Comparison of ENCODE assay signal across 8 cellular contexts in the genomic region with DNA sequence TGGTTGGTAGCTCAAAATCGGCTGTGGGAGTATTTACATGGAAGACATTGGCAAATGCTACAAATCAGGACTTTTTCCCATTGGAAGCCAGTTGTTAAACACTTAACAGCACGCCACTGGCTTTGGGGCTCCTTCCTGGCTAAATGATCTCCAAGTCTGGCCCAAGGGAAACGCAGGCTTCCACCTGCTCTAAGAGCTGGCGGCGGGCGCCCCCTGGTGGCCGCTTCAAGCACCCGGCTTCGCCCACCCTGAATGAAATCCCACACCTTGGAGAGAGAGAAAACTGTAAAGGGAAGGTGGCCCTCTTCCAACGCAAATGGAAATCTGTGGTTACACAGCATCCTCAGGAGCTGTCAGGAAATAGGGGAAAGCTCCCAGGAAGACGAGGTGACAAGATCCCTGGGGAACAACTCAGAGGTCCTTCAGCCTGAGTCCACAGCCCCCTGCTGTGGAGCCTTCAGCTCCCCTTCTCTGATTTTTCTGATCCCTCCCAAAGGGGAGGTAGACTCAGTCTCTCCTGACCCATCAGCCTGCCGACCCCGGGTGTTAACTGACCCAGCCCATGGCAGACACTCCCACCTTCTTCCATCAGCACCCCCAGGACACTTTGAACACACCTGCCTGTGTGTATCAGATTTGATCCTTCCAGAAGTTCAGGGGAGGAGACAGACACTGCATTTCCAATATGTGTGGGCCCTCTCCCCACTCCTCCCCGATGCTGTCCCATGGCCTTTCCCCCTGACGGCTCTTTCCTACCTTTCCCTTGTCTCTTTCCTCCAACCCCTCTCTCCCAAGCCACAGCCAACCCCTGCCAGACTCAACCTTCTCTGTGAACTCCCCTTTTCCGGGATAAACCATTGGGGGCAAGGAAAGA. TPM values are rescaled to one million over a fixed set of nuclear protein-coding genes. Genes with fewer than 3 reads are reported as not detected.
DNase-seq lines count a peak whose midpoint lies in the region; ATAC-seq and TF ChIP-seq lines count a peak whose summit lies in the region.

No MANE protein-coding gene starts in this region.

- peaks cover 41 to 90% (median 57%) of the 10 kb centered on the region in 10 experiments for H3K4me1 ChIP-seq in BLaER1 treated with 17β-estradiol and CSF1 and Interleukin-3, amounts not matched to agents 10 nM and 100 nM
- H3K4me1 ChIP-seq in PC-9 (replicated peaks; ENCODE audit: insufficient read depth): peaks cover 16% of the 10 kb centered on the region
- peaks cover 0 to 40% (median 17%) of the 10 kb centered on the region in 4 donors for H3K4me1 ChIP-seq in stomach

- H3K4me3 Mint-ChIP-seq in nephron: no peak overlapping the region

- peaks cover 9 to 21% (median 14%) of the 10 kb centered on the region in 11 experiments for H3K9me3 ChIP-seq in BLaER1 treated with 17β-estradiol and CSF1 and Interleukin-3, amounts not matched to agents 10 nM and 100 nM (replicated peaks in 1 of 11)
- no peaks in the 10 kb centered on the region for H3K9me3 ChIP-seq in PC-9 (ENCODE audit: insufficient read depth, low read depth)
- H3K9me3 ChIP-seq in stomach: no peaks in the 10 kb centered on the region

- 9 to 16% (median 12%) methylated on average over 16 of the region's 16 CpGs for WGBS in stomach, 5 donors

- peak overlapping the region in 6 of 11 experiments; percentile 19 to 81 (median 76); a peak in 5 of 22 replicates for H3K27ac ChIP-seq in BLaER1 treated with 17β-estradiol and CSF1 and Interleukin-3, amounts not matched to agents 10 nM and 100 nM
- H3K27ac ChIP-seq in PC-9 (no peak overlapping the region), stomach (no peak overlapping the region)

- peak; percentile 46 for ATAC-seq in GM19452 (IDR thresholded peaks at IDR 0.05; ENCODE audit: unreplicated experiment)

- TF ChIP-seq EP300 in stomach (IDR thresholded peaks at IDR 0.05): no peak

- no peak for TF ChIP-seq POLR2A in stomach (IDR thresholded peaks at IDR 0.05)

- BruUV-seq in PC-9 (replicated peaks; lab: Mats Ljungman, UMichigan): no TSS peak

- peak overlapping the region in 5 of 11 experiments; percentile 2 to 64 (median 15); a peak in 6 of 22 replicates for H3K9ac ChIP-seq in BLaER1 treated with 17β-estradiol and CSF1 and Interleukin-3, amounts not matched to agents 10 nM and 100 nM

- H3K79me2 ChIP-seq in PC-9 (ENCODE audit: low read depth): no peaks in the 10 kb centered on the region

- DNase-seq in Kasumi-1 (lab: John Stamatoyannopoulos, UW): peak; percentile 73 to 81
- DNase-seq in PC-9: peak; percentile 58 to 77
- DNase-seq in activated T-helper 1 cell treated with Interleukin-2 at 50 U/mL for 16 hours (ENCODE audit: low read depth): peak; percentile 57
- peak; percentile 77 for DNase-seq in fibroblast of gingiva (ENCODE audit: low read depth)
- peak; percentile 82 for DNase-seq in stomach

- no peaks in the 10 kb centered on the region for H3K9me2 ChIP-seq in PC-9 (ENCODE audit: insufficient read depth)

- 0 out of 2 replicates have a peak, but pooled peaks cover 10% of the 10 kb centered on the region for H3F3A ChIP-seq in PC-9 (ENCODE audit: insufficient read depth, low read depth)

- TF ChIP-seq CTCF in PC-9 (conservative IDR thresholded peaks at IDR 0.05): peak; percentile 98
- peak; percentile 97 to 98 (median 98) for TF ChIP-seq CTCF in nephron (IDR thresholded peaks at IDR 0.05; ENCODE audit: unreplicated experiment in 3 of 3)
- TF ChIP-seq CTCF in stomach (IDR thresholded peaks at IDR 0.05): peak in 5 of 7 experiments; percentile 75 to 99 (median 91)

- H2AFZ ChIP-seq in PC-9: no peak overlapping the region

- H3K4me3 ChIP-seq in BLaER1 treated with 17β-estradiol and CSF1 and Interleukin-3, amounts not matched to agents 10 nM and 100 nM: no peak overlapping the region
- H3K4me3 ChIP-seq in PC-9 (no peak overlapping the region), stomach (no peak overlapping the region)

- POLR2A ChIA-PET in PC-9 (lab: Charles Lee; ENCODE audit: unreplicated experiment): no interaction called here

- no peaks in the 10 kb centered on the region for H3K27me3 Mint-ChIP-seq in nephron (ENCODE audit: low read depth)

- intact Hi-C loops in PC-9 (cut with micrococcal nuclease; ENCODE audit: unreplicated experiment) (loop anchor here (1.0 to 10.0 kb wide), 5 partner anchors 48 to 704 kb away; a partner anchor contains a TSS), stomach (cut with DNase I; ENCODE audit: low total_unique reads) (no loop called here)

- peaks cover 5% of the 10 kb centered on the region for H3K36me3 Mint-ChIP-seq in nephron (ENCODE audit: low read depth)

- H3K9me3 Mint-ChIP-seq in nephron: no peaks in the 10 kb centered on the region

- H3K27ac Mint-ChIP-seq in nephron: peak overlapping the region in 2 of 3 experiments; percentile 47 to 52

- H3K4me2 ChIP-seq in BLaER1 treated with 17β-estradiol and CSF1 and Interleukin-3, amounts not matched to agents 10 nM and 100 nM: peak overlapping the region in 10 of 11 experiments; percentile 58 to 87 (median 80); a peak in 18 of 22 replicates
- no peak overlapping the region for H3K4me2 ChIP-seq in PC-9

- peaks cover 19% of the 10 kb centered on the region for H3K4me1 Mint-ChIP-seq in nephron

- H3K27me3 ChIP-seq in BLaER1 treated with 17β-estradiol and CSF1 and Interleukin-3, amounts not matched to agents 10 nM and 100 nM: no peaks in the 10 kb centered on the region
- H3K27me3 ChIP-seq in PC-9 (ENCODE audit: insufficient read depth, low read depth) (no peaks in the 10 kb centered on the region), stomach (no peaks in the 10 kb centered on the region)

- CTCF ChIA-PET in PC-9 (lab: Charles Lee): interaction anchor here (0.6 to 1.3 kb wide), 4 partner anchors 22 to 157 kb away, joined by 3 to 16 read pairs (median 7); no protein-coding TSS in a partner anchor

- H4K20me1 ChIP-seq in BLaER1 treated with 17β-estradiol and CSF1 and Interleukin-3, amounts not matched to agents 10 nM and 100 nM: no peaks in the 10 kb centered on the region
- no peaks in the 10 kb centered on the region for H4K20me1 ChIP-seq in PC-9 (ENCODE audit: insufficient read depth)

- H3K36me3 ChIP-seq in BLaER1 treated with 17β-estradiol and CSF1 and Interleukin-3, amounts not matched to agents 10 nM and 100 nM: peaks cover 0 to 16% (median 0%) of the 10 kb centered on the region in 11 experiments; a peak in 10 of 22 replicates
- H3K36me3 ChIP-seq in PC-9 (ENCODE audit: low read depth) (no peaks in the 10 kb centered on the region), stomach (peaks cover 0 to 13% (median 4%) of the 10 kb centered on the region in 4 donors)

RNA-seq across cellular contexts. Expression of a gene that starts 15.4 kb away (rescaled TPM):
- 0.35 and 0.96 TPM in 2 replicates for total RNA-seq in PC-9 (2021)
- 1 to 10 TPM; 1.2 to 6.1 (median 2.4) TPM for total RNA-seq in stomach
- polyA plus RNA-seq in stomach: 1 to 10 TPM; 1.7 to 4.1 (median 3.5) TPM

RNA-seq across cellular contexts. Expression of a gene that starts 20.4 kb away (rescaled TPM):
- total RNA-seq in PC-9 (2021) (not detected in 2 replicates), stomach (10 to 100 TPM in 2 of 5 donors, under 1 TPM in 2, not detected in 1; 0.45 to 16.2 (median 6.0) TPM)
- 10 to 100 TPM in 2 of 3 donors, 1 to 10 TPM in 1; 1.3 to 17.1 (median 14.8) TPM for polyA plus RNA-seq in stomach

RNA-seq across cellular contexts. Expression of a gene that starts 55.9 kb away (rescaled TPM):
- total RNA-seq in PC-9 (2021): 84.8 and 86.7 TPM in 2 replicates
- total RNA-seq in stomach: 100 to 1,000 TPM in 3 of 5 donors, 10 to 100 TPM in 2; 83.3 to 251 (median 154) TPM
- polyA plus RNA-seq in stomach: 100 to 1,000 TPM; 140 to 256 (median 177) TPM

RNA-seq across cellular contexts. Expression of a gene that starts 57.3 kb away (rescaled TPM):
- 49.3 and 54.3 TPM in 2 replicates for total RNA-seq in PC-9 (2021)
- total RNA-seq in stomach: 100 to 1,000 TPM in 1 of 5 donors, 10 to 100 TPM in 4; 47.2 to 106 (median 56.2) TPM
- 10 to 100 TPM; 11.7 to 12.4 (median 12.0) TPM for polyA plus RNA-seq in stomach

Comparison
In these comparisons a context has a peak if more than half of its experiments do, and no peak if none do; other contexts are left out.
1. H3K27ac ChIP-seq: peak in BLaER1 treated with 17β-estradiol and CSF1 and Interleukin-3, amounts not matched to agents 10 nM and 100 nM (6 of 11); none in PC-9 (single experiment) and stomach (0 of 5).
2. Peak in every context shown above with its lines, with median percentiles within 50 percentile points of each other: DNase-seq and CTCF ChIP-seq.